In the genomic region with DNA sequence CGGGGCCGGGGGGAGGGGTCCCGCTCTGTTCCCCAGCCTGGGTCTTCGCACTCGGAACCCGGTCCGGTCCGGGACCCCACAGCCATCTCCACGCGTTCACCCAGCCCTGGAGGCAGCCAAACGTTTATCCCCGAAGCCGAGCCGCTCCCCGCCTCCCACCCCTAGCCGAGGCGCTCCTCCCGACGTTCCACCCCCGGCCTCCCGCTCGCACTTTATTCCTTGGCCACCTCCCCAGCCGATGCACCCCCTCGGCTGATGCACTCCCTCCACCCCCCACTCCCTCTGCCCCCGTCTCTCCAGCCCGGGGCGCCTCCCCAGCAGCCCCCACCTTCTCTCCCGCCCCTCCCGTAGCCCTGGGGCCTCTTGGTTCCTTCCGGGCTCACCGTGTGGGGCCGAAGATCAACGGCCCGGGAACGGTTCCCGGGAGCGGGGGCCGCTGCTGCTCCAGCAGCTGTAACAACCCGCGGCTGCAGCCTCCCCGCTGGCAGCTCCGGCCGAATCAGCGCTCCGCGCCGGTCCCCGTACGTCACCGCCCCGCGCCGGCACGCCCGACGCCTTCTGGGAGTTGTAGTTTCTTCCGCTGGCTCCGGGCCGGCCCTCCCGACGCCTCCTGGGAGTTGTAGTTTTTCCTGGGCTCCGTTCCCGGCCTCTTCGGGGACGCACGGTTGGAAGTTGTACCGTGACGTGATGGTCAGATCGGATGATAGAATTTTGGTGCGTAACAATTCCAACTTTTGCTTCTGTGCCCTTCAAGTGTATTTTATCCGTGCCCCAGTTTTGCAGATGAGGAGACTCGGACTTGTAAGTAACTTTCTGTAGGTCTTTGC, we compare ENCODE assay signal across 8 cellular contexts. TPM values are rescaled to one million over a fixed set of nuclear protein-coding genes. Genes with fewer than 3 reads are reported as not detected.
DNase-seq lines count a peak whose midpoint lies in the region; ATAC-seq, FAIRE-seq and TF ChIP-seq lines count a peak whose summit lies in the region.

A gene with protein sequence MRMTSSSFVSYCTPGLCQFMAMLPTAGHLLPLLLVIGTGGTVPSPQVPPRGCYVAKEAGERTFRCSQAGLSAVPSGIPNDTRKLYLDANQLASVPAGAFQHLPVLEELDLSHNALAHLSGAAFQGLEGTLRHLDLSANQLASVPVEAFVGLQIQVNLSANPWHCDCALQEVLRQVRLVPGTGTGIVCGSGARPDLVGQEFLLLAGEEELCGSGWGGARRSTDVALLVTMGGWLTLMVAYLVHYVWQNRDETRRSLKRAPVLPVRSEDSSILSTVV (plus strand): TSS at position 632 of the 827 bp plus-strand sequence. CDS start 13,792 bp downstream, outside the sequence.
A gene with protein sequence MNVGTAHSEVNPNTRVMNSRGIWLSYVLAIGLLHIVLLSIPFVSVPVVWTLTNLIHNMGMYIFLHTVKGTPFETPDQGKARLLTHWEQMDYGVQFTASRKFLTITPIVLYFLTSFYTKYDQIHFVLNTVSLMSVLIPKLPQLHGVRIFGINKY (minus strand): TSS at position 501 of the 827 bp plus-strand sequence. CDS start 3,398 bp downstream, outside the sequence.

- peaks cover 26 to 43% of the 10 kb centered on the region in 2 donors for H3K4me1 ChIP-seq in kidney (ENCODE audit: control insufficient read depth in 1 of 2, insufficient read depth in 1 of 2, low read depth in 1 of 2, low read length in 2 of 2)

- peak; percentile 63 for DNase-seq in AG09309 (ENCODE audit: low read depth)
- peak; percentile 88 for DNase-seq in NCI-H460 (ENCODE audit: extremely low read depth, low read depth)
- peak; percentile 88 for DNase-seq in activated CD4-positive, alpha-beta T cell treated with anti-CD3 and anti-CD28 coated beads for 1 hour
- peak; percentile 94 for DNase-seq in cerebellum (ENCODE audit: low spot score)
- DNase-seq in kidney = peak; percentile 98
- DNase-seq in stimulated activated CD4-positive, alpha-beta T cell treated with anti-CD3 and anti-CD28 coated beads, Interleukin-15, amount 100 ng/mL, for 1 hour (ENCODE audit: low read depth in 1 of 2, low spot score in 1 of 2) = peak; percentile 79 to 85

- peak within 1 kb of the TSS; percentile 86 for H3K4me3 ChIP-seq in AG09309 (ENCODE audit: control insufficient read depth, low read depth, low read length)
- peak within 1 kb of the TSS; percentile 87 to 99 for H3K4me3 ChIP-seq in kidney (ENCODE audit: low read length in 2 of 2)

- peak within 1 kb of the TSS; percentile 44 to 85 for H3K9ac ChIP-seq in kidney (ENCODE audit: low read length in 2 of 2)

- intact Hi-C loops in kidney (cut with DNase I) = no loop called here

- H3K9me3 ChIP-seq in kidney (ENCODE audit: control insufficient read depth in 1 of 2, low read length in 2 of 2) = no peaks in the 10 kb centered on the region

- FAIRE-seq in kidney (lab: Jason Lieb, UNC) = peak; percentile 21

- H3K36me3 ChIP-seq in kidney (ENCODE audit: control insufficient read depth in 1 of 2, insufficient read depth in 2 of 2, low read length in 2 of 2) = peaks cover 10 to 17% of the 10 kb centered on the region in 2 donors

- ATAC-seq in GM19035 (IDR thresholded peaks at IDR 0.05; ENCODE audit: unreplicated experiment) (peak; percentile 80), HG03354 (IDR thresholded peaks at IDR 0.05; ENCODE audit: poor library complexity, severe bottlenecking, unreplicated experiment) (peak; percentile 82)

- peak within 1 kb of the TSS; percentile 88 to 89 for H3K27ac ChIP-seq in kidney (ENCODE audit: low read depth in 2 of 2, low read length in 2 of 2)

- TF ChIP-seq CTCF in AG09309 (IDR thresholded peaks at IDR 0.05; ENCODE audit: control insufficient read depth, insufficient read depth, low read depth, low read length, missing control alignments) (no peak), kidney (IDR thresholded peaks at IDR 0.05; ENCODE audit: borderline replicate concordance, extremely low read depth, insufficient read depth) (no peak)

RNA-seq across cellular contexts. Expression of the first gene that starts in this region (rescaled TPM):
- total RNA-seq in NCI-H460 (2014; rRNA removed; shearing (Covaris generic)) = not detected in 2 replicates
- polyA plus RNA-seq in NCI-H460 (2014; cell fraction: nucleus; rRNA removed) = not detected in 2 replicates
- total RNA-seq in cerebellum (not detected), kidney (not detected)
- not detected for polyA plus RNA-seq in kidney (ENCODE audit: insufficient read depth, low read depth, low replicate concordance)

RNA-seq across cellular contexts. Expression of the second gene that starts in this region (rescaled TPM):
- 13.1 and 14.9 TPM in 2 replicates for total RNA-seq in NCI-H460 (2014; rRNA removed; shearing (Covaris generic))
- 15.9 and 25.3 TPM in 2 replicates for polyA plus RNA-seq in NCI-H460 (2014; cell fraction: nucleus; rRNA removed)
- total RNA-seq in cerebellum (43.9 TPM), kidney (48.8 TPM)
- 85.9 TPM for polyA plus RNA-seq in kidney (ENCODE audit: insufficient read depth, low read depth, low replicate concordance)

Comparison
In these comparisons a context has a peak if more than half of its experiments do, and no peak if none do; other contexts are left out.
1. Peak in every context shown above with its lines: DNase-seq, ATAC-seq, H3K4me3 ChIP-seq and H3K27ac ChIP-seq.